In the genomic region with DNA sequence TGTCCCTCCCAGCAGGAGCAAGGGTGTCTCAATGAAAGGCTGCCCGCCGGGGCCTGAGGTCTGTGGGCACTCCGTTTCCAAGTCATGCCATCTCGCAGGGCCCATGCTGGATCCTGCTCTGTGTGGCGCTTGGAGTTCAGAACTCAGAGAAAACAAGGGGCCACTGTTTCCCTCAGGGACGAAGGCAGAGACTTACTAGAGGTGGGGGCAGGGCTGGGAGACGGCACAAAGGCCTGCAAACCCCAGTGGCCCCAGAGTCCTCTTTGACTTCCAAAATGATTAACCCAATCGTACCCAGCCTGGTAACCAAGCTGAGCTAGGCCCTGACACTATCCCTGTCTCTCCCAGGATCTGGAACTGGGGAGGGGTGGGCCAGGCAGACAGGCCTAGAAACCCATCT, we compare ENCODE assay signal across 13 cellular contexts.
DNase-seq lines count a peak whose midpoint lies in the region; ATAC-seq and TF ChIP-seq lines count a peak whose summit lies in the region.
"Had no signal": no experiment of that assay in that cellular context is flagged by ENCODE, and none has a peak within 500 bp of the region (broad histone marks: within the 10 kb centered on the region; RNA-seq: fewer than 3 reads in every experiment).

No MANE protein-coding gene starts in this region.

- intact Hi-C loops in Caco-2 (cut with micrococcal nuclease; ENCODE audit: unreplicated experiment), result no loop called here

- peaks cover 5% of the 10 kb centered on the region for H3K36me3 Mint-ChIP-seq in Caco-2 (ENCODE audit: insufficient read depth, unreplicated experiment)
- peaks cover 14% of the 10 kb centered on the region for H3K36me3 Mint-ChIP-seq in stimulated activated effector memory CD8-positive, alpha-beta T cell treated with anti-CD3 and anti-CD28 coated beads, Interleukin-12 subunit alpha, Interleukin-12 subunit beta, amount 100 ng/mL, for 72 hours

- H3K4me1 Mint-ChIP-seq in Caco-2 (ENCODE audit: low read depth, unreplicated experiment), result no peaks in the 10 kb centered on the region
- peaks cover 45% of the 10 kb centered on the region for H3K4me1 Mint-ChIP-seq in stimulated activated effector memory CD8-positive, alpha-beta T cell treated with anti-CD3 and anti-CD28 coated beads, Interleukin-12 subunit alpha, Interleukin-12 subunit beta, amount 100 ng/mL, for 72 hours

- POLR2A ChIA-PET in Caco-2 (lab: Charles Lee), result no interaction called here

- no peak for TF ChIP-seq CTCF in Caco-2 (IDR thresholded peaks at IDR 0.05; ENCODE audit: insufficient read depth in 1 of 2, low read depth in 1 of 2, low read length in 1 of 2, severe bottlenecking in 1 of 2, unreplicated experiment in 1 of 2)

- H3K9me3 Mint-ChIP-seq in Caco-2 (ENCODE audit: unreplicated experiment), result no peaks in the 10 kb centered on the region
- H3K9me3 Mint-ChIP-seq in stimulated activated effector memory CD8-positive, alpha-beta T cell treated with anti-CD3 and anti-CD28 coated beads, Interleukin-12 subunit alpha, Interleukin-12 subunit beta, amount 100 ng/mL, for 72 hours, result no peaks in the 10 kb centered on the region

- peak overlapping the region; percentile 95 for H3K27ac ChIP-seq in cingulate gyrus (ENCODE audit: low read depth, low read length)
- H3K27ac ChIP-seq: thoracic aorta had no signal

- CTCF ChIA-PET in Caco-2 (lab: Charles Lee), result no interaction called here

- H3K9me3 ChIP-seq in Caco-2, result no peaks in the 10 kb centered on the region
- H3K9me3 ChIP-seq: SK-N-SH, thoracic aorta had no signal

- no peak overlapping the region for H3K4me3 ChIP-seq in Caco-2 (ENCODE audit: low read depth, low read length)
- H3K4me3 ChIP-seq: thoracic aorta had no signal

- no TSS peak for BruUV-seq in Caco-2 (replicated peaks; lab: Mats Ljungman, UMichigan)

- no peaks in the 10 kb centered on the region for H3K4me1 ChIP-seq in Caco-2

- peak overlapping the region; percentile 47 for H3K27ac Mint-ChIP-seq in Caco-2 (ENCODE audit: unreplicated experiment)
- H3K27ac Mint-ChIP-seq in stimulated activated effector memory CD8-positive, alpha-beta T cell treated with anti-CD3 and anti-CD28 coated beads, Interleukin-12 subunit alpha, Interleukin-12 subunit beta, amount 100 ng/mL, for 72 hours, result peak overlapping the region; percentile 75

- DNase-seq in Caco-2, result no peak
- peak; percentile 95 for DNase-seq in medulla oblongata (ENCODE audit: extremely low spot score)
- no peak for DNase-seq in stimulated activated effector memory CD8-positive, alpha-beta T cell treated with anti-CD3 and anti-CD28 coated beads, Interleukin-12 subunit alpha, Interleukin-12 subunit beta, amount 100 ng/mL, for 72 hours (ENCODE audit: low spot score in 2 of 2)
- no peak for DNase-seq in NCI-H526 treated with DMSO at 0.1 percent for 48 hours (lab: John Stamatoyannopoulos, UW)
- DNase-seq in T-helper 2 cell, result no peak
- DNase-seq: activated CD8-positive, alpha-beta memory T cell treated with anti-CD3 and anti-CD28 coated beads for 24 hours; activated effector memory CD4-positive, alpha-beta T cell treated with Interleukin-2 at 50 U/mL for 16 hours; mammary epithelial cell; SK-N-SH had no signal

- no peak overlapping the region for H3K4me3 Mint-ChIP-seq in Caco-2 (ENCODE audit: unreplicated experiment)
- H3K4me3 Mint-ChIP-seq in stimulated activated effector memory CD8-positive, alpha-beta T cell treated with anti-CD3 and anti-CD28 coated beads, Interleukin-12 subunit alpha, Interleukin-12 subunit beta, amount 100 ng/mL, for 72 hours, result no peak overlapping the region

- no peak for ATAC-seq in stimulated activated effector memory CD8-positive, alpha-beta T cell treated with anti-CD3 and anti-CD28 coated beads, Interleukin-12 subunit alpha, Interleukin-12 subunit beta, amount 100 ng/mL, for 72 hours
- ATAC-seq in HG03442 (IDR thresholded peaks at IDR 0.05; ENCODE audit: unreplicated experiment) (no peak), HG03460 (IDR thresholded peaks at IDR 0.05; ENCODE audit: unreplicated experiment) (no peak)

- H3K27me3 Mint-ChIP-seq in Caco-2 (ENCODE audit: insufficient read depth, unreplicated experiment), result no peaks in the 10 kb centered on the region

- H3K36me3 ChIP-seq in Caco-2 (ENCODE audit: control insufficient read depth, insufficient read depth, low read length), result no peaks in the 10 kb centered on the region

- no peaks in the 10 kb centered on the region for H3K27me3 ChIP-seq in Caco-2 (replicated peaks; ENCODE audit: control insufficient read depth, insufficient read depth, low read length)
